ENCODE assay signal across 11 cellular contexts in genomic region chr5:1930880-1931589, GRCh38. TPM values are rescaled to one million over a fixed set of nuclear protein-coding genes. Genes with fewer than 3 reads are reported as not detected.
A peak's percentile ranks its signal among the peaks of the same experiment; 100 is the strongest.
DNase-seq lines count a peak whose midpoint lies in the region; ATAC-seq, FAIRE-seq and TF ChIP-seq lines count a peak whose summit lies in the region.
"Had no signal": no experiment of that assay in that cellular context is flagged by ENCODE, and none has a peak within 500 bp of the region (broad histone marks: within the 10 kb centered on the region; RNA-seq: fewer than 3 reads in every experiment).

No MANE protein-coding gene starts in this region.

- in situ Hi-C loops in gastrocnemius medialis (cut with MboI; ENCODE audit: low sequenced_read_pairs in 4 of 4): no loop called here

- H3K27me3 ChIP-seq in keratinocyte (ENCODE audit: control insufficient read depth, extremely low read depth, insufficient read depth, low read length): no peaks in the 10 kb centered on the region
- peaks cover 6 to 46% (median 22%) of the 10 kb centered on the region in 3 donors for H3K27me3 ChIP-seq in gastrocnemius medialis
- H3K27me3 ChIP-seq in CD4-positive, alpha-beta memory T cell (ENCODE audit: insufficient read depth, low read length): no peaks in the 10 kb centered on the region

- CTCF ChIA-PET in HEK293T (lab: Yijun Ruan, JAX): no interaction called here
- CTCF ChIA-PET in CD4-positive, alpha-beta memory T cell (lab: Charles Lee; ENCODE audit: partially characterized antibody): no interaction called here
- CTCF ChIA-PET in T-cell (lab: Charles Lee): no interaction called here

- H3K9me1 ChIP-seq in keratinocyte (ENCODE audit: control insufficient read depth, extremely low read depth, insufficient read depth, low read length): no peaks in the 10 kb centered on the region

- FAIRE-seq in keratinocyte (lab: Jason Lieb, UNC): no peak

- H3K4me3 Mint-ChIP-seq in CD4-positive, alpha-beta memory T cell: no peak overlapping the region
- no peak overlapping the region for H3K4me3 Mint-ChIP-seq in T-cell

- peaks cover 8 to 13% of the 10 kb centered on the region in 2 donors for H3K27me3 Mint-ChIP-seq in CD4-positive, alpha-beta memory T cell
- H3K27me3 Mint-ChIP-seq in T-cell: peaks cover 30 to 34% of the 10 kb centered on the region in 2 donors

- peak overlapping the region; percentile 88 for H2AFZ ChIP-seq in keratinocyte (ENCODE audit: control insufficient read depth, low read length)

- H3K9me3 ChIP-seq in keratinocyte (ENCODE audit: control insufficient read depth, low read depth, low read length) (no peaks in the 10 kb centered on the region), gastrocnemius medialis (no peaks in the 10 kb centered on the region)
- H3K9me3 ChIP-seq in CD4-positive, alpha-beta memory T cell (ENCODE audit: control insufficient read depth in 1 of 2, low read length in 2 of 2): no peaks in the 10 kb centered on the region

- intact Hi-C loops in gastrocnemius medialis (cut with DNase I; ENCODE audit: low total_unique reads): no loop called here
- intact Hi-C loops in CD4-positive, alpha-beta memory T cell (cut with micrococcal nuclease): no loop called here

- peak overlapping the region; percentile 60 for H3K27ac ChIP-seq in keratinocyte (ENCODE audit: control insufficient read depth, insufficient read depth, low read length)
- H3K27ac ChIP-seq in gastrocnemius medialis: peak overlapping the region in 2 of 4 donors; percentile 40 to 60
- no peak overlapping the region for H3K27ac ChIP-seq in CD4-positive, alpha-beta memory T cell (ENCODE audit: low read depth, low read length)

- TF ChIP-seq CTCF in keratinocyte (optimal IDR thresholded peaks at IDR 0.05 in 1 of 3, IDR thresholded peaks at IDR 0.05 in 1 of 3, conservative IDR thresholded peaks at IDR 0.05 in 1 of 3; ENCODE audit: extremely low read depth in 1 of 3, insufficient read depth in 2 of 3, low read length in 3 of 3): no peak
- TF ChIP-seq CTCF in gastrocnemius medialis (IDR thresholded peaks at IDR 0.05 in 4 of 5, conservative IDR thresholded peaks at IDR 0.05 in 1 of 5): no peak

- no peaks in the 10 kb centered on the region for H3K36me3 Mint-ChIP-seq in CD4-positive, alpha-beta memory T cell
- no peaks in the 10 kb centered on the region for H3K36me3 Mint-ChIP-seq in T-cell

- H3K9ac ChIP-seq in keratinocyte (ENCODE audit: control insufficient read depth, extremely low read depth, insufficient read depth, low read length): peak overlapping the region; percentile 80

- peaks cover 0 to 3% (median under 1%) of the 10 kb centered on the region in 4 donors for H3K4me1 Mint-ChIP-seq in CD4-positive, alpha-beta memory T cell
- H3K4me1 Mint-ChIP-seq in T-cell: peaks cover 0 to 2% (median 2%) of the 10 kb centered on the region in 3 donors

- no peaks in the 10 kb centered on the region for H3K79me2 ChIP-seq in keratinocyte (ENCODE audit: control insufficient read depth, insufficient read depth, low read length)

- H3K9me3 Mint-ChIP-seq in CD4-positive, alpha-beta memory T cell: no peaks in the 10 kb centered on the region
- no peaks in the 10 kb centered on the region for H3K9me3 Mint-ChIP-seq in T-cell

- dilution Hi-C loops in keratinocyte (cut with MboI; ENCODE audit: extremely low pct_ligation_motif_present, low sequenced_read_pairs): no loop called here

- H3K27ac Mint-ChIP-seq in CD4-positive, alpha-beta memory T cell: no peak overlapping the region
- no peak overlapping the region for H3K27ac Mint-ChIP-seq in T-cell

- H4K20me1 ChIP-seq in keratinocyte (ENCODE audit: control insufficient read depth, extremely low read depth, insufficient read depth, low read length): no peaks in the 10 kb centered on the region

- H3K4me3 ChIP-seq in keratinocyte (ENCODE audit: control insufficient read depth in 2 of 3, extremely low read depth in 1 of 3, insufficient read depth in 2 of 3, low read depth in 1 of 3, low read length in 3 of 3): peak overlapping the region; percentile 50 to 61 (median 59)
- peak overlapping the region; percentile 36 to 48 (median 44) for H3K4me3 ChIP-seq in gastrocnemius medialis
- H3K4me3 ChIP-seq in CD4-positive, alpha-beta memory T cell (ENCODE audit: low read length in 2 of 2): no peak overlapping the region

- no peaks in the 10 kb centered on the region for H3K36me3 ChIP-seq in keratinocyte (ENCODE audit: control insufficient read depth in 2 of 2, extremely low read depth in 1 of 2, insufficient read depth in 2 of 2, low read length in 2 of 2)
- H3K36me3 ChIP-seq in gastrocnemius medialis: no peaks in the 10 kb centered on the region
- H3K36me3 ChIP-seq in CD4-positive, alpha-beta memory T cell (ENCODE audit: insufficient read depth, low read length): no peaks in the 10 kb centered on the region

- peak overlapping the region; percentile 91 for H3K4me2 ChIP-seq in keratinocyte (ENCODE audit: control insufficient read depth, extremely low read depth, insufficient read depth, low read depth, low read length)

- TF ChIP-seq POLR2A in gastrocnemius medialis (IDR thresholded peaks at IDR 0.05): no peak

- POLR2A ChIA-PET in HEK293T (lab: Yijun Ruan, JAX) (no interaction called here), T-cell (lab: Charles Lee) (no interaction called here)
- POLR2A ChIA-PET in CD4-positive, alpha-beta memory T cell (lab: Charles Lee; ENCODE audit: partially characterized antibody): no interaction called here

- ATAC-seq in gastrocnemius medialis (peak in 1 of 2 donors; percentile 63), T-cell (replicated peaks in 1 of 4) (no peak)

- H3K4me1 ChIP-seq in keratinocyte (ENCODE audit: control insufficient read depth, extremely low read depth, insufficient read depth, low read length) (peaks cover 15% of the 10 kb centered on the region), gastrocnemius medialis (peaks cover 0 to 8% of the 10 kb centered on the region in 2 donors)
- no peaks in the 10 kb centered on the region for H3K4me1 ChIP-seq in CD4-positive, alpha-beta memory T cell (ENCODE audit: insufficient read depth, low read length)

- peak; percentile 32 for DNase-seq in GM03348 (ENCODE audit: low spot score)
- peak; percentile 10 for DNase-seq in cerebellar cortex (ENCODE audit: low spot score)
- DNase-seq in keratinocyte (ENCODE audit: low read depth, low spot score): no peak
- DNase-seq in gastrocnemius medialis: no peak
- DNase-seq in HEK293T (ENCODE audit: extremely low spot score): no peak
- DNase-seq in NCI-H1092 treated with DMSO at 0.1 percent for 48 hours (lab: John Stamatoyannopoulos, UW): no peak
- DNase-seq in CD4-positive, alpha-beta memory T cell: no peak
- no peak for DNase-seq in T-cell
- DNase-seq: activated T-cell treated with anti-CD3 and anti-CD28 coated beads, Interleukin-2, amount 50 U/mL, for 48 hours; stimulated activated CD4-positive, alpha-beta T cell treated with anti-CD3 and anti-CD28 coated beads, Interleukin-2, amount 100 ng/mL, for 48 hours had no signal

TF ChIP-seq in HEK293T, 16 proteins besides CTCF, POLR2A, EP300 and RAD21:
- TF ChIP-seq BHLHE40 (IDR thresholded peaks at IDR 0.05; ENCODE audit: borderline replicate concordance) (no peak), NFRKB (IDR thresholded peaks at IDR 0.05) (no peak), CTBP1 (IDR thresholded peaks at IDR 0.05; ENCODE audit: borderline replicate concordance) (no peak), SUZ12 (IDR thresholded peaks at IDR 0.05) (no peak), ZNF384 (IDR thresholded peaks at IDR 0.05) (no peak), SP1 (IDR thresholded peaks at IDR 0.05) (no peak), HDGF (IDR thresholded peaks at IDR 0.05; ENCODE audit: borderline replicate concordance) (no peak), ELF4 (IDR thresholded peaks at IDR 0.05) (no peak), TARDBP (IDR thresholded peaks at IDR 0.05) (no peak)

RNA-seq across cellular contexts. Expression of gene IRX4, which starts 48.3 kb away (rescaled TPM):
- 14.6 to 34.2 TPM (median 18.2 TPM) in 3 replicates for polyA plus RNA-seq in keratinocyte
- polyA plus RNA-seq in keratinocyte (2011; ENCODE audit: low read depth): 13.6 TPM
- 6.5 and 16.3 TPM in 2 replicates for polyA plus RNA-seq in keratinocyte (2011; cell fraction: cytosol; rRNA removed)
- 34.8 and 47.6 TPM in 2 replicates for polyA plus RNA-seq in keratinocyte (2011; cell fraction: nucleus; rRNA removed)
- polyA plus RNA-seq in keratinocyte (2012; ENCODE audit: low replicate concordance): 15.4 and 29.7 TPM in 2 replicates
- polyA minus RNA-seq in keratinocyte: 5.0 to 16.1 TPM (median 7.4 TPM) in 3 replicates
- 43.7 TPM for polyA minus RNA-seq in keratinocyte (2011; cell fraction: cytosol; rRNA and poly(A)+ RNA removed)
- 22.8 and 27.1 TPM in 2 replicates for polyA minus RNA-seq in keratinocyte (2011; cell fraction: nucleus; rRNA and poly(A)+ RNA removed)
- total RNA-seq in gastrocnemius medialis (1 to 10 TPM in 1 of 4 donors, under 1 TPM in 1, not detected in 2; 0.78 to 1.7 TPM), T-cell (not detected)
- not detected for total RNA-seq in CD4-positive, alpha-beta memory T cell
- polyA plus RNA-seq in CD4-positive, alpha-beta memory T cell: not detected
- total RNA-seq: fibroblast of villous mesenchyme had no signal

Comparison
In these comparisons a context has a peak if more than half of its experiments do, and no peak if none do; other contexts are left out.
1. DNase-seq: peak in GM03348 (single experiment) and cerebellar cortex (single experiment); none in keratinocyte (single experiment), gastrocnemius medialis (0 of 2), HEK293T (single experiment), NCI-H1092 treated with DMSO at 0.1 percent for 48 hours (single experiment), CD4-positive, alpha-beta memory T cell (0 of 5) and T-cell (0 of 34).
2. H3K4me3 ChIP-seq: peak in keratinocyte (3 of 3) and gastrocnemius medialis (4 of 4); none in CD4-positive, alpha-beta memory T cell (0 of 2).